9 cellular contexts compared by ENCODE assay signal in genomic region chr10:16967000-16967865, GRCh38.
A peak's percentile ranks its signal among the peaks of the same experiment; 100 is the strongest.
DNase-seq lines count a peak whose midpoint lies in the region; FAIRE-seq and TF ChIP-seq lines count a peak whose summit lies in the region.
"Had no signal": no experiment of that assay in that cellular context is flagged by ENCODE, and none has a peak within 500 bp of the region (broad histone marks: within the 10 kb centered on the region; RNA-seq: fewer than 3 reads in every experiment).

No MANE protein-coding gene starts in this region.

- H3K4me1 Mint-ChIP-seq in mesothelial cell of epicardium, result peaks cover 19% of the 10 kb centered on the region

- peak overlapping the region in 1 of 3 donors; percentile 2 for H3K4me3 ChIP-seq in breast epithelium

- no peak overlapping the region for H3K4me3 Mint-ChIP-seq in mesothelial cell of epicardium
- H3K4me3 Mint-ChIP-seq: activated naive CD8-positive, alpha-beta T cell had no signal

- no peaks in the 10 kb centered on the region for H3K36me3 Mint-ChIP-seq in mesothelial cell of epicardium

- no peaks in the 10 kb centered on the region for H3K9me3 ChIP-seq in breast epithelium

- H3K36me3 ChIP-seq in breast epithelium, result no peaks in the 10 kb centered on the region

- peak; percentile 99 for FAIRE-seq in A204.1 (lab: Jason Lieb, UNC)

- peak; percentile 84 for DNase-seq in H4 (ENCODE audit: low spot score)
- no peak for DNase-seq in breast epithelium (ENCODE audit: low spot score in 2 of 2)
- DNase-seq in mesothelial cell of epicardium (ENCODE audit: low spot score in 2 of 2, unreplicated experiment in 2 of 2), result no peak
- DNase-seq in T1000 (lab: John Stamatoyannopoulos, UW), result no peak
- no peak for DNase-seq in HT-29 (ENCODE audit: low spot score)
- no peak for DNase-seq in COR-L47 (lab: John Stamatoyannopoulos, UW)
- DNase-seq in HuH-7 (ENCODE audit: low spot score), result no peak

- TF ChIP-seq CTCF in breast epithelium (IDR thresholded peaks at IDR 0.05) (no peak), mesothelial cell of epicardium (IDR thresholded peaks at IDR 0.05; ENCODE audit: unreplicated experiment) (no peak)

- H3K27me3 ChIP-seq in breast epithelium, result no peaks in the 10 kb centered on the region

- H3K4me1 ChIP-seq in breast epithelium, result no peaks in the 10 kb centered on the region

- H3K27me3 Mint-ChIP-seq in mesothelial cell of epicardium (ENCODE audit: low read depth), result no peaks in the 10 kb centered on the region
- H3K27me3 Mint-ChIP-seq: activated naive CD8-positive, alpha-beta T cell had no signal

- peak overlapping the region; percentile 70 to 76 for H3K27ac ChIP-seq in breast epithelium

- H3K27ac Mint-ChIP-seq in mesothelial cell of epicardium, result peak overlapping the region; percentile 60
- H3K27ac Mint-ChIP-seq: activated naive CD8-positive, alpha-beta T cell had no signal

- H3K9me3 Mint-ChIP-seq in mesothelial cell of epicardium, result no peaks in the 10 kb centered on the region

- intact Hi-C loops in breast epithelium (cut with DNase I; ENCODE audit: low total_unique reads), result no loop called here

- no peak for TF ChIP-seq POLR2A in breast epithelium (IDR thresholded peaks at IDR 0.05)
